Comparison of ENCODE assay signal across 9 cellular contexts in genomic region chr3:146550743-146551510, GRCh38. TPM values are rescaled to one million over a fixed set of nuclear protein-coding genes. Genes with fewer than 3 reads are reported as not detected.
DNase-seq lines count a peak whose midpoint lies in the region; ATAC-seq, FAIRE-seq and TF ChIP-seq lines count a peak whose summit lies in the region.
"Had no signal": no experiment of that assay in that cellular context is flagged by ENCODE, and none has a peak within 500 bp of the region (broad histone marks: within the 10 kb centered on the region; RNA-seq: fewer than 3 reads in every experiment).

No MANE protein-coding gene starts in this region.

- DNase-seq in Calu3 (peak; percentile 54), GM20000 (ENCODE audit: low spot score) (peak; percentile 34), astrocyte of the cerebellum (ENCODE audit: low read depth) (peak; percentile 68), smooth muscle cell (lab: John Stamatoyannopoulos, UW; ENCODE audit: unreplicated experiment) (no peak), kidney (no peak), NCI-H2081 treated with DMSO at 0.1 percent for 48 hours (lab: John Stamatoyannopoulos, UW) (no peak), cerebellar nuclear complex (lab: John Stamatoyannopoulos, UW) (no peak)

- peak overlapping the region; percentile 40 for H3K27ac Mint-ChIP-seq in Calu3 (ENCODE audit: unreplicated experiment)

- H3K9me3 ChIP-seq in smooth muscle cell (replicated peaks; ENCODE audit: low read depth) (no peaks in the 10 kb centered on the region), kidney (ENCODE audit: control insufficient read depth in 1 of 2, low read length in 2 of 2) (no peaks in the 10 kb centered on the region)

- peak; percentile 90 for ATAC-seq in HG03442 (IDR thresholded peaks at IDR 0.05; ENCODE audit: unreplicated experiment)

- CTCF ChIA-PET in Calu3 (lab: Charles Lee), result interaction anchor here (0.6 to 1.1 kb wide), 6 partner anchors 12 to 362 kb away, joined by 3 to 7 read pairs (median 4); no protein-coding TSS in a partner anchor

- H3K79me2 ChIP-seq in smooth muscle cell (ENCODE audit: low read depth), result no peaks in the 10 kb centered on the region

- H3K4me1 Mint-ChIP-seq in Calu3 (ENCODE audit: low read depth, unreplicated experiment), result peaks cover 55% of the 10 kb centered on the region

- H3F3A ChIP-seq in smooth muscle cell (ENCODE audit: low read depth), result no peaks in the 10 kb centered on the region

- no TSS peak for BruUV-seq in Calu3 (replicated peaks; lab: Mats Ljungman, UMichigan)

- H3K4me2 ChIP-seq in smooth muscle cell, result peak overlapping the region; percentile 58

- no peaks in the 10 kb centered on the region for H4K20me1 ChIP-seq in smooth muscle cell (ENCODE audit: low read depth)

- H3K27ac ChIP-seq in smooth muscle cell (ENCODE audit: low read depth), result no peak overlapping the region
- H3K27ac ChIP-seq in kidney (ENCODE audit: low read depth in 2 of 2, low read length in 2 of 2), result no peak overlapping the region

- H3K4me3 ChIP-seq in astrocyte of the cerebellum (ENCODE audit: low read depth, low read length) (no peak overlapping the region), smooth muscle cell (no peak overlapping the region), kidney (ENCODE audit: low read length in 2 of 2) (no peak overlapping the region)

- no peaks in the 10 kb centered on the region for H3K36me3 ChIP-seq in smooth muscle cell (ENCODE audit: low read depth)
- H3K36me3 ChIP-seq in kidney (ENCODE audit: control insufficient read depth in 1 of 2, insufficient read depth in 2 of 2, low read length in 2 of 2), result no peaks in the 10 kb centered on the region

- H3K9me3 Mint-ChIP-seq in Calu3 (ENCODE audit: low read depth, unreplicated experiment), result no peaks in the 10 kb centered on the region

- TF ChIP-seq CTCF in Calu3 (IDR thresholded peaks at IDR 0.05; ENCODE audit: unreplicated experiment) (no peak), GM20000 (IDR thresholded peaks at IDR 0.05; ENCODE audit: extremely low read depth, missing control alignments) (no peak), astrocyte of the cerebellum (IDR thresholded peaks at IDR 0.05; ENCODE audit: low read depth, low read length, missing control alignments) (no peak), smooth muscle cell (IDR thresholded peaks at IDR 0.05; ENCODE audit: borderline replicate concordance, insufficient read depth, poor library complexity, severe bottlenecking) (no peak), kidney (IDR thresholded peaks at IDR 0.05; ENCODE audit: borderline replicate concordance, extremely low read depth, insufficient read depth) (no peak)

- no peaks in the 10 kb centered on the region for H3K27me3 ChIP-seq in smooth muscle cell (ENCODE audit: low read depth)

- no peak overlapping the region for H2AFZ ChIP-seq in smooth muscle cell (ENCODE audit: low read depth)

- intact Hi-C loops in Calu3 (cut with micrococcal nuclease; ENCODE audit: unreplicated experiment), result no loop called here
- intact Hi-C loops in kidney (cut with DNase I), result no loop called here

- FAIRE-seq in kidney (lab: Jason Lieb, UNC), result no peak

- H3K4me3 Mint-ChIP-seq in Calu3 (ENCODE audit: low read depth, unreplicated experiment), result peak overlapping the region; percentile 4

- in situ Hi-C loops in astrocyte of the cerebellum (cut with HindIII; ENCODE audit: low sequenced_read_pairs), result no loop called here

- peaks cover 10% of the 10 kb centered on the region for H3K36me3 Mint-ChIP-seq in Calu3 (ENCODE audit: insufficient read depth, unreplicated experiment)

- H3K9ac ChIP-seq in smooth muscle cell (ENCODE audit: low read depth) (no peak overlapping the region), kidney (ENCODE audit: low read length in 2 of 2) (no peak overlapping the region)

- H3K27me3 Mint-ChIP-seq in Calu3 (ENCODE audit: unreplicated experiment), result no peaks in the 10 kb centered on the region

- WGBS in smooth muscle cell (ENCODE audit: low lambda C conversion rate), result 60% methylated on average over 5 of the region's 5 CpGs

- H3K4me1 ChIP-seq in smooth muscle cell (ENCODE audit: low read depth), result no peaks in the 10 kb centered on the region
- no peaks in the 10 kb centered on the region for H3K4me1 ChIP-seq in kidney (ENCODE audit: control insufficient read depth in 1 of 2, insufficient read depth in 1 of 2, low read depth in 1 of 2, low read length in 2 of 2)

RNA-seq across cellular contexts. Expression of gene PLSCR1, which starts 6.5 kb away (rescaled TPM):
- total RNA-seq in Calu3 (2022) (887 and 1,018 TPM in 2 replicates), smooth muscle cell (36.7 and 58.4 TPM in 2 replicates), kidney (266 TPM)
- polyA plus RNA-seq in smooth muscle cell (21.6 and 21.8 TPM in 2 replicates), kidney (ENCODE audit: insufficient read depth, low read depth, low replicate concordance) (53.5 TPM)

RNA-seq across cellular contexts. Expression of gene PLSCR5, which starts 54.2 kb away (rescaled TPM):
- not detected in 2 replicates for total RNA-seq in Calu3 (2022)
- total RNA-seq in smooth muscle cell, result 0.27 and 0.49 TPM in 2 replicates
- 0.51 TPM in 1 of 2 replicates, not detected in the other for polyA plus RNA-seq in smooth muscle cell
- total RNA-seq in kidney, result not detected
- not detected for polyA plus RNA-seq in kidney (ENCODE audit: insufficient read depth, low read depth, low replicate concordance)
- total RNA-seq: dermis microvascular lymphatic vessel endothelial cell had no signal

Comparison
In these comparisons a context has a peak if more than half of its experiments do, and no peak if none do; other contexts are left out.
1. DNase-seq: peak in Calu3 (single experiment), GM20000 (single experiment) and astrocyte of the cerebellum (single experiment); none in smooth muscle cell (single experiment), kidney (single experiment), NCI-H2081 treated with DMSO at 0.1 percent for 48 hours (single experiment) and cerebellar nuclear complex (0 of 2).